In the genomic region with DNA sequence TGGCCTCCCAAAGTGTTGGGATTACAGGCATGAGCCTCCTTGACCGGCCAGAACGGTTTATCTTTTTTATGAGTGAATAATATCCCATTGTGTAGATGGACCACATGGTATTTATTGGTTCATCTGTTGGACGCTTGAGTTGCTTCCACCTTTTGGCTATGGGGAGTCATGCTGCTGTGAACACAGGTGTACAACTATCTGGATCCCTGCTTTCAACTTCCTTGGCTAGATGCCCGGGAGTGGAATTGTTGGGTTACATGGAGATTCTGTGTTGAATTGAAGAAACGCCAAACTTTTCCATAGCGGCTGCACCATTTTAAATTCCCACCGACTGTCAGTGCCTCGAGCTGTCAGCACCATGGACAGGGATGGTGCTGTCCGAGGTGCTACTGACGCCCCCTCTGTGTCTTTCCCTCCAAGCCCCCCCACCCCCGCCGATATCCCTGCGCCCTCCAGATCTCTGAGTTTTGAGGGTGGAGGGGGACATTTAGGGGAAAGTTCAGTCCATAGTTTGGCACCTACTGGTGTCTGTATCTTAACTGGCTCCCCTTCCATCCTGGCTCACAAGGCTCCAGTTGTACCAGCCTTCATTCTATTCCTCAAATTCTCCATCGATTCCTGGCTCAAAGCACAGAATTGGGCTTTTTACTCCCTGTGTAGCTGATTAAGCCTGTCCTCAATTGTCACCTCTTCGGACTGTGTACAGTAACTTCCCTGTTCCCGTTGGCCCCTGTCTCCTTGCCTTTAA, we compare ENCODE assay signal across 1 cellular context.
TF ChIP-seq lines count a peak whose summit lies in the region.

No MANE protein-coding gene starts in this region.

TF ChIP-seq in HepG2, 621 proteins besides CTCF, POLR2A, EP300 and RAD21 (continued from another document and continues in another):
- TF ChIP-seq IKZF4 (CRISPR knock-in tag; IDR thresholded peaks at IDR 0.05; ENCODE audit: borderline replicate concordance, low read depth, not compliant biosample characterization) (peak; percentile 98), ONECUT2 (CRISPR knock-in tag; IDR thresholded peaks at IDR 0.05) (peak; percentile 82), ZNF75D (CRISPR knock-in tag; IDR thresholded peaks at IDR 0.05; ENCODE audit: borderline replicate concordance) (peak; percentile 96), CCAR2 (optimal IDR thresholded peaks at IDR 0.05; ENCODE audit: low read depth, low read length) (no peak), ZBTB25 (CRISPR knock-in tag; IDR thresholded peaks at IDR 0.05) (peak; percentile 99), ATM (IDR thresholded peaks at IDR 0.05; ENCODE audit: borderline replicate concordance) (no peak), HNRNPLL (IDR thresholded peaks at IDR 0.05; ENCODE audit: low read depth, low read length, poor library complexity, severe bottlenecking) (no peak), RBFOX2 (IDR thresholded peaks at IDR 0.05; ENCODE audit: low read depth, low read length) (no peak), ZBTB20 (CRISPR knock-in tag; IDR thresholded peaks at IDR 0.05; ENCODE audit: borderline replicate concordance, low read depth) (peak; percentile 97; the same call in 1 of the 2 replicates), SIX1 (CRISPR knock-in tag; IDR thresholded peaks at IDR 0.05; ENCODE audit: borderline replicate concordance) (peak; percentile 87), ZNF256 (CRISPR knock-in tag; conservative IDR thresholded peaks at IDR 0.05) (peak; percentile 99), ZNF350 (CRISPR knock-in tag; IDR thresholded peaks at IDR 0.05; ENCODE audit: borderline replicate concordance, low read depth) (no peak), ZBTB7B (CRISPR knock-in tag; IDR thresholded peaks at IDR 0.05) (peak; percentile 94), SNAI1 (CRISPR knock-in tag; IDR thresholded peaks at IDR 0.05; ENCODE audit: borderline replicate concordance) (peak; percentile 99), ZNF460 (CRISPR knock-in tag; IDR thresholded peaks at IDR 0.05; ENCODE audit: borderline replicate concordance) (no peak), PTBP1 (IDR thresholded peaks at IDR 0.05; ENCODE audit: low read depth, low read length, poor library complexity, severe bottlenecking) (no peak), ZNF790 (CRISPR knock-in tag; IDR thresholded peaks at IDR 0.05; ENCODE audit: borderline replicate concordance) (peak; percentile 98; the same call in 1 of the 2 replicates), ZNF180 (CRISPR knock-in tag; IDR thresholded peaks at IDR 0.05; ENCODE audit: borderline replicate concordance, low read depth) (peak; percentile 97; the same call in 1 of the 2 replicates), HMG20A (CRISPR knock-in tag; IDR thresholded peaks at IDR 0.05; ENCODE audit: borderline replicate concordance) (peak; percentile 41; the same call in 1 of the 2 replicates), ZNF552 (CRISPR knock-in tag; IDR thresholded peaks at IDR 0.05; ENCODE audit: borderline replicate concordance) (0 out of 2 replicates have a peak, but pooled peaks have one; percentile 52), HES4 (CRISPR knock-in tag; IDR thresholded peaks at IDR 0.05; ENCODE audit: borderline replicate concordance) (peak; percentile 99), TMF1 (CRISPR knock-in tag; IDR thresholded peaks at IDR 0.05; ENCODE audit: low read depth) (peak; percentile 90), FOSL2 (CRISPR knock-in tag; IDR thresholded peaks at IDR 0.05) (peak; percentile 85), SALL2 (CRISPR knock-in tag; IDR thresholded peaks at IDR 0.05) (peak; percentile 91), SP5 (CRISPR knock-in tag; IDR thresholded peaks at IDR 0.05; ENCODE audit: borderline replicate concordance, low read depth) (peak; percentile 36; the same call in 1 of the 2 replicates), HOXA7 (CRISPR knock-in tag; IDR thresholded peaks at IDR 0.05) (peak; percentile 86; the same call in 1 of the 2 replicates), SSRP1 (CRISPR knock-in tag; IDR thresholded peaks at IDR 0.05) (no peak), HNRNPH1 (optimal IDR thresholded peaks at IDR 0.05; ENCODE audit: low read depth, low read length) (no peak), HOXA9 (CRISPR knock-in tag; IDR thresholded peaks at IDR 0.05; ENCODE audit: borderline replicate concordance) (peak; percentile 95), KMT2A (CRISPR knock-in tag; IDR thresholded peaks at IDR 0.05) (peak; percentile 86), RFX3 (CRISPR knock-in tag; IDR thresholded peaks at IDR 0.05) (peak; percentile 67), MZF1 (CRISPR knock-in tag; IDR thresholded peaks at IDR 0.05; ENCODE audit: borderline replicate concordance) (peak; percentile 83; the same call in 1 of the 2 replicates), ZNF225 (CRISPR knock-in tag; IDR thresholded peaks at IDR 0.05) (peak; percentile 91; the same call in 1 of the 2 replicates), ZBTB8A (CRISPR knock-in tag; IDR thresholded peaks at IDR 0.05; ENCODE audit: borderline replicate concordance, low read depth) (peak; percentile 58; the same call in 1 of the 2 replicates), ZNF660 (CRISPR knock-in tag; IDR thresholded peaks at IDR 0.05; ENCODE audit: borderline replicate concordance, low read depth) (peak; percentile 93), MXD4 (CRISPR knock-in tag; IDR thresholded peaks at IDR 0.05) (peak; percentile 95; the same call in 1 of the 2 replicates), FOXJ3 (CRISPR knock-in tag; IDR thresholded peaks at IDR 0.05; ENCODE audit: borderline replicate concordance) (peak; percentile 52; the same call in 1 of the 2 replicates), RXRA (CRISPR knock-in tag; IDR thresholded peaks at IDR 0.05) (peak; percentile 34; the same call in 1 of the 2 replicates), XBP1 (CRISPR knock-in tag; IDR thresholded peaks at IDR 0.05) (peak; percentile 99)
- TF ChIP-seq, protein P1, sequence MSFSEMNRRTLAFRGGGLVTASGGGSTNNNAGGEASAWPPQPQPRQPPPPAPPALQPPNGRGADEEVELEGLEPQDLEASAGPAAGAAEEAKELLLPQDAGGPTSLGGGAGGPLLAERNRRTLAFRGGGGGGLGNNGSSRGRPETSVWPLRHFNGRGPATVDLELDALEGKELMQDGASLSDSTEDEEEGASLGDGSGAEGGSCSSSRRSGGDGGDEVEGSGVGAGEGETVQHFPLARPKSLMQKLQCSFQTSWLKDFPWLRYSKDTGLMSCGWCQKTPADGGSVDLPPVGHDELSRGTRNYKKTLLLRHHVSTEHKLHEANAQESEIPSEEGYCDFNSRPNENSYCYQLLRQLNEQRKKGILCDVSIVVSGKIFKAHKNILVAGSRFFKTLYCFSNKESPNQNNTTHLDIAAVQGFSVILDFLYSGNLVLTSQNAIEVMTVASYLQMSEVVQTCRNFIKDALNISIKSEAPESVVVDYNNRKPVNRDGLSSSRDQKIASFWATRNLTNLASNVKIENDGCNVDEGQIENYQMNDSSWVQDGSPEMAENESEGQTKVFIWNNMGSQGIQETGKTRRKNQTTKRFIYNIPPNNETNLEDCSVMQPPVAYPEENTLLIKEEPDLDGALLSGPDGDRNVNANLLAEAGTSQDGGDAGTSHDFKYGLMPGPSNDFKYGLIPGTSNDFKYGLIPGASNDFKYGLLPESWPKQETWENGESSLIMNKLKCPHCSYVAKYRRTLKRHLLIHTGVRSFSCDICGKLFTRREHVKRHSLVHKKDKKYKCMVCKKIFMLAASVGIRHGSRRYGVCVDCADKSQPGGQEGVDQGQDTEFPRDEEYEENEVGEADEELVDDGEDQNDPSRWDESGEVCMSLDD (CRISPR knock-in tag; IDR thresholded peaks at IDR 0.05; ENCODE audit: borderline replicate concordance) = peak; percentile 95
- TF ChIP-seq, protein P2, sequence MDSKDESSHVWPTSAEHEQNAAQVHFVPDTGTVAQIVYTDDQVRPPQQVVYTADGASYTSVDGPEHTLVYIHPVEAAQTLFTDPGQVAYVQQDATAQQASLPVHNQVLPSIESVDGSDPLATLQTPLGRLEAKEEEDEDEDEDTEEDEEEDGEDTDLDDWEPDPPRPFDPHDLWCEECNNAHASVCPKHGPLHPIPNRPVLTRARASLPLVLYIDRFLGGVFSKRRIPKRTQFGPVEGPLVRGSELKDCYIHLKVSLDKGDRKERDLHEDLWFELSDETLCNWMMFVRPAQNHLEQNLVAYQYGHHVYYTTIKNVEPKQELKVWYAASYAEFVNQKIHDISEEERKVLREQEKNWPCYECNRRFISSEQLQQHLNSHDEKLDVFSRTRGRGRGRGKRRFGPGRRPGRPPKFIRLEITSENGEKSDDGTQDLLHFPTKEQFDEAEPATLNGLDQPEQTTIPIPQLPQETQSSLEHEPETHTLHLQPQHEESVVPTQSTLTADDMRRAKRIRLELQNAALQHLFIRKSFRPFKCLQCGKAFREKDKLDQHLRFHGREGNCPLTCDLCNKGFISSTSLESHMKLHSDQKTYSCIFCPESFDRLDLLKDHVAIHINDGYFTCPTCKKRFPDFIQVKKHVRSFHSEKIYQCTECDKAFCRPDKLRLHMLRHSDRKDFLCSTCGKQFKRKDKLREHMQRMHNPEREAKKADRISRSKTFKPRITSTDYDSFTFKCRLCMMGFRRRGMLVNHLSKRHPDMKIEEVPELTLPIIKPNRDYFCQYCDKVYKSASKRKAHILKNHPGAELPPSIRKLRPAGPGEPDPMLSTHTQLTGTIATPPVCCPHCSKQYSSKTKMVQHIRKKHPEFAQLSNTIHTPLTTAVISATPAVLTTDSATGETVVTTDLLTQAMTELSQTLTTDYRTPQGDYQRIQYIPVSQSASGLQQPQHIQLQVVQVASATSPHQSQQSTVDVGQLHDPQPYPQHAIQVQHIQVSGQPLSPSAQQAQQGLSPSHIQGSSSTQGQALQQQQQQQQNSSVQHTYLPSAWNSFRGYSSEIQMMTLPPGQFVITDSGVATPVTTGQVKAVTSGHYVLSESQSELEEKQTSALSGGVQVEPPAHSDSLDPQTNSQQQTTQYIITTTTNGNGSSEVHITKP (CRISPR knock-in tag; IDR thresholded peaks at IDR 0.05; ENCODE audit: low read depth) = peak; percentile 91
- TF ChIP-seq, protein P3, sequence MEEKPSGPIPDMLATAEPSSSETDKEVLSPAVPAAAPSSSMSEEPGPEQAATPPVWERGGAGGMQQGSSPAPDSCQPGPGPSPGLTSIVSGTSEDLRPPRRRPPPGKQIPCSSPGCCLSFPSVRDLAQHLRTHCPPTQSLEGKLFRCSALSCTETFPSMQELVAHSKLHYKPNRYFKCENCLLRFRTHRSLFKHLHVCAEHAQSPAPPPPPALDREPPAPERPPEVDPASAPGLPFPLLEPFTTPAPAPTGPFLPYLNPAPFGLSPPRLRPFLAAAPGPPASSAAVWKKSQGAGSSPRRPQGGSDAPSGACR (CRISPR knock-in tag; IDR thresholded peaks at IDR 0.05) = peak; percentile 98
- TF ChIP-seq, protein P4, sequence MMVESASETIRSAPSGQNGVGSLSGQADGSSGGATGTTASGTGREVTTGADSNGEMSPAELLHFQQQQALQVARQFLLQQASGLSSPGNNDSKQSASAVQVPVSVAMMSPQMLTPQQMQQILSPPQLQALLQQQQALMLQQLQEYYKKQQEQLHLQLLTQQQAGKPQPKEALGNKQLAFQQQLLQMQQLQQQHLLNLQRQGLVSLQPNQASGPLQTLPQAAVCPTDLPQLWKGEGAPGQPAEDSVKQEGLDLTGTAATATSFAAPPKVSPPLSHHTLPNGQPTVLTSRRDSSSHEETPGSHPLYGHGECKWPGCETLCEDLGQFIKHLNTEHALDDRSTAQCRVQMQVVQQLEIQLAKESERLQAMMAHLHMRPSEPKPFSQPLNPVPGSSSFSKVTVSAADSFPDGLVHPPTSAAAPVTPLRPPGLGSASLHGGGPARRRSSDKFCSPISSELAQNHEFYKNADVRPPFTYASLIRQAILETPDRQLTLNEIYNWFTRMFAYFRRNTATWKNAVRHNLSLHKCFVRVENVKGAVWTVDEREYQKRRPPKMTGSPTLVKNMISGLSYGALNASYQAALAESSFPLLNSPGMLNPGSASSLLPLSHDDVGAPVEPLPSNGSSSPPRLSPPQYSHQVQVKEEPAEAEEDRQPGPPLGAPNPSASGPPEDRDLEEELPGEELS (CRISPR knock-in tag; IDR thresholded peaks at IDR 0.05) = peak; percentile 72
- TF ChIP-seq, protein P5, sequence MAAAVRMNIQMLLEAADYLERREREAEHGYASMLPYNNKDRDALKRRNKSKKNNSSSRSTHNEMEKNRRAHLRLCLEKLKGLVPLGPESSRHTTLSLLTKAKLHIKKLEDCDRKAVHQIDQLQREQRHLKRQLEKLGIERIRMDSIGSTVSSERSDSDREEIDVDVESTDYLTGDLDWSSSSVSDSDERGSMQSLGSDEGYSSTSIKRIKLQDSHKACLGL (CRISPR knock-in tag; IDR thresholded peaks at IDR 0.05) = peak; percentile 90
- TF ChIP-seq, protein P6, sequence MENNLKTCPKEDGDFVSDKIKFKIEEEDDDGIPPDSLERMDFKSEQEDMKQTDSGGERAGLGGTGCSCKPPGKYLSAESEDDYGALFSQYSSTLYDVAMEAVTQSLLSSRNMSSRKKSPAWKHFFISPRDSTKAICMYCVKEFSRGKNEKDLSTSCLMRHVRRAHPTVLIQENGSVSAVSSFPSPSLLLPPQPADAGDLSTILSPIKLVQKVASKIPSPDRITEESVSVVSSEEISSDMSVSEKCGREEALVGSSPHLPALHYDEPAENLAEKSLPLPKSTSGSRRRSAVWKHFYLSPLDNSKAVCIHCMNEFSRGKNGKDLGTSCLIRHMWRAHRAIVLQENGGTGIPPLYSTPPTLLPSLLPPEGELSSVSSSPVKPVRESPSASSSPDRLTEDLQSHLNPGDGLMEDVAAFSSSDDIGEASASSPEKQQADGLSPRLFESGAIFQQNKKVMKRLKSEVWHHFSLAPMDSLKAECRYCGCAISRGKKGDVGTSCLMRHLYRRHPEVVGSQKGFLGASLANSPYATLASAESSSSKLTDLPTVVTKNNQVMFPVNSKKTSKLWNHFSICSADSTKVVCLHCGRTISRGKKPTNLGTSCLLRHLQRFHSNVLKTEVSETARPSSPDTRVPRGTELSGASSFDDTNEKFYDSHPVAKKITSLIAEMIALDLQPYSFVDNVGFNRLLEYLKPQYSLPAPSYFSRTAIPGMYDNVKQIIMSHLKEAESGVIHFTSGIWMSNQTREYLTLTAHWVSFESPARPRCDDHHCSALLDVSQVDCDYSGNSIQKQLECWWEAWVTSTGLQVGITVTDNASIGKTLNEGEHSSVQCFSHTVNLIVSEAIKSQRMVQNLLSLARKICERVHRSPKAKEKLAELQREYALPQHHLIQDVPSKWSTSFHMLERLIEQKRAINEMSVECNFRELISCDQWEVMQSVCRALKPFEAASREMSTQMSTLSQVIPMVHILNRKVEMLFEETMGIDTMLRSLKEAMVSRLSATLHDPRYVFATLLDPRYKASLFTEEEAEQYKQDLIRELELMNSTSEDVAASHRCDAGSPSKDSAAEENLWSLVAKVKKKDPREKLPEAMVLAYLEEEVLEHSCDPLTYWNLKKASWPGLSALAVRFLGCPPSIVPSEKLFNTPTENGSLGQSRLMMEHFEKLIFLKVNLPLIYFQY (CRISPR knock-in tag; IDR thresholded peaks at IDR 0.05; ENCODE audit: borderline replicate concordance) = peak; percentile 98
